Comparison of ENCODE assay signal across 43 cellular contexts in the genomic region with DNA sequence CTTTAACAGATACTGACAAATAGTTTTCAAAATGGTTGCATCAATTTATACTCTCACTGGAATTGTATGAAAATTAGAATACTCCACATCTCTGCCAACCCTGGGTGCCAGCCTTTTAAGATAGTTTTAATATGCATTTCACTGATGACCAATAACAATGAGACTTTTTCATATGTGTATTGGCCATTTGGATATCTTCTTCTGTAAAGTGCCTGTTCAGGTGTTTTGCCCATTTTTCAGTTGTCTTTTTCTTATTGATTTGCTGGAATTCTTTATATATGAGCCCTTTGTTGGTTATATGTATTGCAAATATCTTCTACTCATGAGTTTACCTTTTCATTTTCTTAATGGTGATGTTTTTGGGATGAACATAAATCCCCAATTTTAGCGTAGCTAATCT. TPM values are rescaled to one million over a fixed set of nuclear protein-coding genes. Genes with fewer than 3 reads are reported as not detected.
"Had no signal": no experiment of that assay in that cellular context is flagged by ENCODE, and none has a peak within 500 bp of the region (broad histone marks: within the 10 kb centered on the region; RNA-seq: fewer than 3 reads in every experiment).

No MANE protein-coding gene starts in this region.

- H3K27me3 ChIP-seq: adrenal gland, ascending aorta, body of pancreas, brain microvascular endothelial cell, breast epithelium, cardiac muscle cell had no signal

- H3K27me3 Mint-ChIP-seq: activated naive CD4-positive, alpha-beta T cell treated with anti-CD3 and anti-CD28 coated beads, Interleukin-2, amount 10 ng/mL, durations not matched to agents 7 days and 5 days; activated T-cell treated with anti-CD3 and anti-CD28 coated beads, Interleukin-2, amount 50 U/mL, for 24 hours; brain had no signal

- H3K4me3 Mint-ChIP-seq: activated naive CD4-positive, alpha-beta T cell treated with anti-CD3 and anti-CD28 coated beads for 36 hours; activated naive CD4-positive, alpha-beta T cell treated with anti-CD3 and anti-CD28 coated beads, Interleukin-2, amount 10 ng/mL, durations not matched to agents 7 days and 5 days; activated naive CD4-positive, alpha-beta T cell treated with anti-CD3 and anti-CD28 coated beads, Interleukin-2, amount 50 U/mL, for 24 hours; activated naive CD8-positive, alpha-beta T cell; activated naive CD8-positive, alpha-beta T cell treated with anti-CD3 and anti-CD28 coated beads, Interleukin-2, amount 10 ng/mL, durations not matched to agents 7 days and 5 days; activated naive CD8-positive, alpha-beta T cell treated with anti-CD3 and anti-CD28 coated beads, Interleukin-2, amount 50 U/mL, for 24 hours; activated T-cell treated with anti-CD3 and anti-CD28 coated beads, Interleukin-2, amount 50 U/mL, for 24 hours; activated T-cell treated with anti-CD3 and anti-CD28 coated beads, Interleukin-2, amount 50 U/mL, for 4 hours; activated T-cell treated with anti-CD3 and anti-CD28 coated beads, Interleukin-2, amount 50 U/mL, for 72 hours; activated T-helper 1 cell treated with anti-CD3 and anti-CD28 coated beads, Interleukin-12 subunit alpha, Interleukin-12 subunit beta, Interleukin-2, Interleukin-4 antibody, amounts not matched to agents 30 ng/mL and 10 ng/mL and 1 ng/mL, durations not matched to agents 14 hours and 24 hours and 36 hours; activated T-helper 17 cell treated with anti-CD3 and anti-CD28 coated beads, Interleukin-2, amount 50 U/mL, for 72 hours; brain; central memory CD8-positive, alpha-beta T cell had no signal

- H3K36me3 Mint-ChIP-seq: brain had no signal

- DNase-seq: activated effector memory CD4-positive, alpha-beta T cell treated with anti-CD3 and anti-CD28 coated beads, Interleukin-2, amount 50 U/mL, for 16 hours; activated effector memory CD4-positive, alpha-beta T cell treated with Interleukin-2 at 50 U/mL for 16 hours; activated gamma-delta T cell; activated gamma-delta T cell treated with Interleukin-2 at 50 U/mL for 16 hours; activated naive CD4-positive, alpha-beta T cell; activated naive CD4-positive, alpha-beta T cell treated with anti-CD3 and anti-CD28 coated beads for 36 hours; activated naive CD4-positive, alpha-beta T cell treated with anti-CD3 and anti-CD28 coated beads, Interleukin-2, amount 10 ng/mL, durations not matched to agents 7 days and 5 days; activated naive CD4-positive, alpha-beta T cell treated with anti-CD3 and anti-CD28 coated beads, Interleukin-2, amount 50 U/mL, for 16 hours; activated naive CD4-positive, alpha-beta T cell treated with Interleukin-2 at 50 U/mL for 16 hours; activated naive CD8-positive, alpha-beta T cell treated with anti-CD3 and anti-CD28 coated beads, Interleukin-2, amount 10 ng/mL, durations not matched to agents 7 days and 5 days; activated naive CD8-positive, alpha-beta T cell treated with anti-CD3 and anti-CD28 coated beads, Interleukin-2, amount 50 U/mL, for 24 hours; activated T-cell treated with anti-CD3 and anti-CD28 coated beads, Interleukin-2, amount 50 U/mL, for 1 hour; activated T-cell treated with anti-CD3 and anti-CD28 coated beads, Interleukin-2, amount 50 U/mL, for 24 hours; activated T-cell treated with anti-CD3 and anti-CD28 coated beads, Interleukin-2, amount 50 U/mL, for 4 hours; activated T-cell treated with anti-CD3 and anti-CD28 coated beads, Interleukin-2, amount 50 U/mL, for 48 hours; activated T-cell treated with anti-CD3 and anti-CD28 coated beads, Interleukin-2, amount 50 U/mL, for 72 hours; adrenal gland; amniotic stem cell; amygdala; anterior cingulate cortex; aorta; body of pancreas; brain microvascular endothelial cell; caudate nucleus; central memory CD4-positive, alpha-beta T cell; cerebellar nuclear complex had no signal

- H3K4me1 Mint-ChIP-seq: brain had no signal

- H3K9me3 ChIP-seq: adrenal gland, body of pancreas had no signal

- FAIRE-seq: bronchial epithelial cell had no signal

- H3K27ac ChIP-seq: adrenal gland, ascending aorta, body of pancreas, brain microvascular endothelial cell, breast epithelium, cardiac muscle cell had no signal

- H3K27ac Mint-ChIP-seq: activated naive CD4-positive, alpha-beta T cell treated with anti-CD3 and anti-CD28 coated beads for 36 hours; activated naive CD4-positive, alpha-beta T cell treated with anti-CD3 and anti-CD28 coated beads, Interleukin-2, amount 10 ng/mL, durations not matched to agents 7 days and 5 days; activated naive CD4-positive, alpha-beta T cell treated with anti-CD3 and anti-CD28 coated beads, Interleukin-2, amount 50 U/mL, for 24 hours; activated naive CD4-positive, alpha-beta T cell treated with anti-CD3 and anti-CD28 coated beads, Interleukin-2, amount 50 U/mL, for 72 hours; activated naive CD8-positive, alpha-beta T cell; activated naive CD8-positive, alpha-beta T cell treated with anti-CD3 and anti-CD28 coated beads, Interleukin-2, amount 10 ng/mL, durations not matched to agents 7 days and 5 days; activated naive CD8-positive, alpha-beta T cell treated with anti-CD3 and anti-CD28 coated beads, Interleukin-2, amount 50 U/mL, for 24 hours; activated T-cell treated with anti-CD3 and anti-CD28 coated beads, Interleukin-2, amount 50 U/mL, for 24 hours; activated T-cell treated with anti-CD3 and anti-CD28 coated beads, Interleukin-2, amount 50 U/mL, for 72 hours; activated T-helper 1 cell treated with anti-CD3 and anti-CD28 coated beads, Interleukin-12 subunit alpha, Interleukin-12 subunit beta, Interleukin-2, Interleukin-4 antibody, amounts not matched to agents 30 ng/mL and 10 ng/mL and 1 ng/mL, durations not matched to agents 14 hours and 24 hours and 36 hours; activated T-helper 17 cell treated with anti-CD3 and anti-CD28 coated beads, Interleukin-2, amount 50 U/mL, for 72 hours; activated T-helper 2 cell treated with anti-CD3 and anti-CD28 coated beads, Interferon-gamma antibody, Interleukin-2, Interleukin-4, amounts not matched to agents 10 μg/mL and 5 μg/mL and 100 μg/mL, durations not matched to agents 14 hours and 24 hours and 36 hours; brain had no signal

- ATAC-seq: activated naive CD4-positive, alpha-beta T cell treated with anti-CD3 and anti-CD28 coated beads, Interleukin-2, amount 50 U/mL, for 72 hours; activated naive CD8-positive, alpha-beta T cell treated with anti-CD3 and anti-CD28 coated beads, Interleukin-2, amount 50 U/mL, for 24 hours; activated T-cell treated with anti-CD3 and anti-CD28 coated beads, Interleukin-2, amount 50 U/mL, for 4 hours; activated T-cell treated with anti-CD3 and anti-CD28 coated beads, Interleukin-2, amount 50 U/mL, for 72 hours; activated T-helper 17 cell treated with anti-CD3 and anti-CD28 coated beads, Interleukin-2, amount 50 U/mL, for 72 hours; body of pancreas had no signal

- H3K4me3 ChIP-seq: adrenal gland, ascending aorta, body of pancreas, breast epithelium, cardiac muscle cell had no signal

- H3K36me3 ChIP-seq: adrenal gland, ascending aorta, brain microvascular endothelial cell, breast epithelium, cardiac muscle cell had no signal

- H3K4me1 ChIP-seq: adrenal gland, ascending aorta, body of pancreas, breast epithelium had no signal

RNA-seq across cellular contexts. Expression of a gene that starts 16.7 kb away (rescaled TPM):
- total RNA-seq: activated naive CD4-positive, alpha-beta T cell treated with anti-CD3 and anti-CD28 coated beads for 36 hours; activated naive CD4-positive, alpha-beta T cell treated with anti-CD3 and anti-CD28 coated beads, Interleukin-2, amount 50 U/mL, for 72 hours; activated naive CD8-positive, alpha-beta T cell treated with anti-CD3 and anti-CD28 coated beads, Interleukin-2, amount 10 ng/mL, durations not matched to agents 7 days and 5 days; activated T-cell treated with anti-CD3 and anti-CD28 coated beads, Interleukin-2, amount 50 U/mL, for 4 hours; activated T-cell treated with anti-CD3 and anti-CD28 coated beads, Interleukin-2, amount 50 U/mL, for 72 hours; activated T-helper 1 cell treated with anti-CD3 and anti-CD28 coated beads, Interleukin-12 subunit alpha, Interleukin-12 subunit beta, Interleukin-2, Interleukin-4 antibody, amounts not matched to agents 30 ng/mL and 10 ng/mL and 1 ng/mL, durations not matched to agents 14 hours and 24 hours and 36 hours; activated T-helper 17 cell treated with anti-CD3 and anti-CD28 coated beads, Interleukin-2, amount 50 U/mL, for 72 hours; activated T-helper 2 cell treated with anti-CD3 and anti-CD28 coated beads, Interferon-gamma antibody, Interleukin-2, Interleukin-4, amounts not matched to agents 10 μg/mL and 5 μg/mL and 100 μg/mL, durations not matched to agents 14 hours and 24 hours and 36 hours; adrenal gland; aorta; ascending aorta; astrocyte; body of pancreas; breast epithelium; bronchial epithelial cell; cardiac muscle cell; cardiac septum; cerebellum; chondrocyte had no signal
- polyA plus RNA-seq: adipose tissue, adrenal gland, aorta, cardiac muscle cell had no signal

RNA-seq across cellular contexts. Expression of a gene that starts 18.0 kb away (rescaled TPM):
- total RNA-seq: activated naive CD4-positive, alpha-beta T cell treated with anti-CD3 and anti-CD28 coated beads for 36 hours; activated naive CD4-positive, alpha-beta T cell treated with anti-CD3 and anti-CD28 coated beads, Interleukin-2, amount 50 U/mL, for 72 hours; activated naive CD8-positive, alpha-beta T cell treated with anti-CD3 and anti-CD28 coated beads, Interleukin-2, amount 10 ng/mL, durations not matched to agents 7 days and 5 days; activated T-cell treated with anti-CD3 and anti-CD28 coated beads, Interleukin-2, amount 50 U/mL, for 4 hours; activated T-cell treated with anti-CD3 and anti-CD28 coated beads, Interleukin-2, amount 50 U/mL, for 72 hours; activated T-helper 1 cell treated with anti-CD3 and anti-CD28 coated beads, Interleukin-12 subunit alpha, Interleukin-12 subunit beta, Interleukin-2, Interleukin-4 antibody, amounts not matched to agents 30 ng/mL and 10 ng/mL and 1 ng/mL, durations not matched to agents 14 hours and 24 hours and 36 hours; activated T-helper 17 cell treated with anti-CD3 and anti-CD28 coated beads, Interleukin-2, amount 50 U/mL, for 72 hours; activated T-helper 2 cell treated with anti-CD3 and anti-CD28 coated beads, Interferon-gamma antibody, Interleukin-2, Interleukin-4, amounts not matched to agents 10 μg/mL and 5 μg/mL and 100 μg/mL, durations not matched to agents 14 hours and 24 hours and 36 hours; adrenal gland; aorta; ascending aorta; astrocyte; body of pancreas; breast epithelium; bronchial epithelial cell; cardiac muscle cell; cardiac septum; cerebellum; chondrocyte had no signal
- polyA plus RNA-seq: adipose tissue, adrenal gland, aorta, cardiac muscle cell had no signal
